1 cellular context compared by ENCODE assay signal in the genomic region with DNA sequence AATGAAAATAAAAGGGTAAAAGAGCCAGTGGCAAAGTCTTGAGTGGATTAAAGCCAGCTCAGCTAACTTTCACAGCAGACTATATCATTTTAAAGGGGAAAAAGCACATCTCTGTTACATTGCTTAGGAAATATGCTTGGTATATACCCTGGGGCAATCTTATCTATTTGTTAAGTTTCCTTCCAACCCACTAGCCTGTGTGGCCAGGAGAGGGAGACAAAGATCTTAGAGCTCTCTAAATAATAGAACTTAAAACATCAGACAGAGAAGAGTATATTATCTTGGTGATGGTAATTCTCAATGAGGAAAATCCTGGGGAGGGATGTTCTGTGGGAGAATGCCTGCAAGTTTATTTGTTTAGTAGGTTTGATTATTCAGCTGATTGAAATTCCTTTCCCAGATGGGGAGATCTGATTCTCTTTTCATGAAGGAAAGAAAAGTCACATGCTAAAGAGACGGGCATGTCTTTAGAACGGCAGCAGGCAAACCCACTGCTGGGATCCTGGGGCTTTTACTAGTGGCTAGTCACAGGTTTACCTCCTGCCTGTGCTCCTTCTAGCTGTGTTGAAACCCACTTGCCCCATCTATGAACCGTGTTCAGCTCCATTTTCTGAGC.
A peak's percentile ranks its signal among the peaks of the same experiment; 100 is the strongest.
TF ChIP-seq lines count a peak whose summit lies in the region.

No MANE protein-coding gene starts in this region.

TF ChIP-seq in IMR-90, 13 proteins besides CTCF, POLR2A, EP300 and RAD21 (continued from another document):
- peak; percentile 63 for TF ChIP-seq SMC3 (IDR thresholded peaks at IDR 0.05; ENCODE audit: low read depth, low read length)
